In the genomic region with DNA sequence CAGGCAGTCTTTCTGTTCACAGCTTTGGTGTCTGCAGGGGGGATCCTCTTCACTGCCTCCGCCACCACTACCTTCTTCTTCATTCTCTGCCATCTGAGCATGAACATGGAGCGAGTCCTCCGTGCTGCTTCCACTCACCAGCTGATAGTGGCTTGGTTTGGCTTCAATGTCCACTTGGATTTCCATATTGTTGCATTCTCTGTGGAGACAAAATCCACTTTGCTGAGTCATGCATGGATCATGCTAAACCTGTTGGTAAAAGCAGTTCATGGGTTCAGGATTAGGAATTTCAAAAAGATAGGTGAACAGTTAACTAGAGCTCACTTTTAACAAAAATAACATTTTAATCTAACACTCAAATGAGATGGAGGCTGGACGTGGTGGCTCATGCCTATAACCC, we compare ENCODE assay signal across 25 cellular contexts. TPM values are rescaled to one million over a fixed set of nuclear protein-coding genes. Genes with fewer than 3 reads are reported as not detected.
A peak's percentile ranks its signal among the peaks of the same experiment; 100 is the strongest.
DNase-seq lines count a peak whose midpoint lies in the region; ATAC-seq and TF ChIP-seq lines count a peak whose summit lies in the region.
"Had no signal": no experiment of that assay in that cellular context is flagged by ENCODE, and none has a peak within 500 bp of the region (broad histone marks: within the 10 kb centered on the region; RNA-seq: fewer than 3 reads in every experiment).

No MANE protein-coding gene starts in this region.

- no peak overlapping the region for H3K4me3 Mint-ChIP-seq in MCF 10A (ENCODE audit: unreplicated experiment)
- H3K4me3 Mint-ChIP-seq in WTC11 = no peak overlapping the region
- H3K4me3 Mint-ChIP-seq: activated B cell treated with CpG ODN at 0.5 μM for 24 hours, CD14-positive monocyte had no signal

- no peak overlapping the region for H3K9ac ChIP-seq in trophoblast cell (ENCODE audit: low read length)
- H3K9ac ChIP-seq: GM23248 had no signal

- CTCF ChIA-PET in MCF 10A (lab: Yijun Ruan, JAX) (interaction anchor here (0.9 to 11.2 kb wide), 6 partner anchors 70 to 149 kb away, joined by 3 to 140 read pairs (median 6); no protein-coding TSS in a partner anchor), WTC11 (lab: Charles Lee) (interaction anchor here (0.6 to 1.1 kb wide), 3 partner anchors 88 to 149 kb away, joined by 3 to 5 read pairs (median 4); no protein-coding TSS in a partner anchor)

- peaks cover 4% of the 10 kb centered on the region for H3K79me1 ChIP-seq in trophoblast cell (ENCODE audit: low read length)

- POLR2A ChIA-PET in MCF 10A (lab: Yijun Ruan, JAX) (interaction anchor here (1.3 to 3.0 kb wide), 2 partner anchors 11 to 44 kb away, joined by 3 to 10 read pairs; no protein-coding TSS in a partner anchor), WTC11 (lab: Charles Lee) (no interaction called here)

- no peak for ATAC-seq in WTC11
- ATAC-seq: GM12878, lower lobe of right lung had no signal

- no peaks in the 10 kb centered on the region for H3K27me3 Mint-ChIP-seq in MCF 10A (ENCODE audit: insufficient read depth, unreplicated experiment)
- H3K27me3 Mint-ChIP-seq in WTC11 (ENCODE audit: low read depth) = no peaks in the 10 kb centered on the region
- H3K27me3 Mint-ChIP-seq: activated B cell treated with CpG ODN at 0.5 μM for 24 hours had no signal

- H2BK120ac ChIP-seq in trophoblast cell (ENCODE audit: insufficient read depth, low read length, poor library complexity) = no peak overlapping the region

- DNase-seq in MCF 10A (ENCODE audit: unreplicated experiment) (no peak), breast epithelium (ENCODE audit: low spot score in 2 of 2) (no peak), WTC11 (ENCODE audit: low spot score) (no peak), epithelial cell of prostate (ENCODE audit: low read depth, low spot score) (no peak), trophoblast cell (no peak), inferior parietal cortex (ENCODE audit: extremely low spot score) (no peak), NCI-H524 treated with DMSO at 0.1 percent for 48 hours (lab: John Stamatoyannopoulos, UW) (no peak), NCI-H2081 (lab: John Stamatoyannopoulos, UW) (no peak)
- DNase-seq: activated B cell treated with CpG ODN at 0.5 μM for 24 hours; activated CD8-positive, alpha-beta memory T cell treated with anti-CD3 and anti-CD28 coated beads for 24 hours; adrenal gland; GM23248; KG1; lower lobe of right lung; NCI-H187 treated with DMSO at 0.1 percent for 48 hours; occipital lobe; PC-9; retina; T-helper 9 cell had no signal

- no peaks in the 10 kb centered on the region for H3K27me3 ChIP-seq in breast epithelium
- no peaks in the 10 kb centered on the region for H3K27me3 ChIP-seq in trophoblast cell (ENCODE audit: insufficient read depth, low read length)
- H3K27me3 ChIP-seq: adrenal gland, suprapubic skin had no signal

- H2AFZ ChIP-seq in trophoblast cell (ENCODE audit: insufficient read depth, low read length, poor library complexity) = no peak overlapping the region
- H2AFZ ChIP-seq: GM23248, PC-9 had no signal

- no peak overlapping the region for H2AK5ac ChIP-seq in trophoblast cell (ENCODE audit: low read length)

- no peak overlapping the region for H3K4me3 ChIP-seq in breast epithelium
- H3K4me3 ChIP-seq in trophoblast cell (ENCODE audit: low read depth, low read length) = no peak overlapping the region
- H3K4me3 ChIP-seq: adrenal gland, GM12878, GM23248, lower lobe of right lung, PC-9, suprapubic skin had no signal

- H3K9me3 Mint-ChIP-seq in MCF 10A (ENCODE audit: unreplicated experiment) (no peaks in the 10 kb centered on the region), WTC11 (no peaks in the 10 kb centered on the region)
- H3K9me3 Mint-ChIP-seq: activated B cell treated with CpG ODN at 0.5 μM for 24 hours had no signal

- no TSS peak for BruUV-seq in MCF 10A (replicated peaks; lab: Mats Ljungman, UMichigan)

- no peak for TF ChIP-seq POLR2A in breast epithelium (IDR thresholded peaks at IDR 0.05)

- H3K4ac ChIP-seq in trophoblast cell (ENCODE audit: low read depth, low read length) = no peak overlapping the region

- H3K23ac ChIP-seq in trophoblast cell (ENCODE audit: low read length) = no peak overlapping the region

- H3K4me1 ChIP-seq in breast epithelium (peaks cover 0 to 5% of the 10 kb centered on the region in 2 donors), trophoblast cell (ENCODE audit: control insufficient read depth in 1 of 2, insufficient read depth in 2 of 2, low read length in 2 of 2) (peaks cover 2 to 4% of the 10 kb centered on the region in 2 experiments)

- no peak overlapping the region for H3K4me2 ChIP-seq in trophoblast cell (ENCODE audit: low read length)
- H3K4me2 ChIP-seq: PC-9 had no signal

- intact Hi-C loops in MCF 10A (cut with micrococcal nuclease) = no loop called here
- intact Hi-C loops in breast epithelium (cut with DNase I; ENCODE audit: low total_unique reads) = loop anchor here (10.0 kb wide), 1 partner anchor 158 kb away; no protein-coding TSS in a partner anchor

- peak overlapping the region; percentile 23 for H3K27ac Mint-ChIP-seq in MCF 10A (ENCODE audit: low read depth, unreplicated experiment)
- H3K27ac Mint-ChIP-seq in WTC11 = peak overlapping the region; percentile 63; the same call in 1 of the 2 replicates
- H3K27ac Mint-ChIP-seq: activated B cell treated with CpG ODN at 0.5 μM for 24 hours had no signal

- peaks cover 1% of the 10 kb centered on the region for H3K36me3 ChIP-seq in breast epithelium
- peaks cover 20 to 32% of the 10 kb centered on the region in 2 experiments for H3K36me3 ChIP-seq in trophoblast cell (ENCODE audit: control insufficient read depth in 1 of 2, insufficient read depth in 2 of 2, low read length in 2 of 2)

- H4K91ac ChIP-seq in trophoblast cell (ENCODE audit: low read depth, low read length) = no peak overlapping the region

- H3K36me3 Mint-ChIP-seq in MCF 10A (ENCODE audit: insufficient read depth, unreplicated experiment) (peaks cover 63% of the 10 kb centered on the region), WTC11 (peaks cover 13% of the 10 kb centered on the region)

- H3K14ac ChIP-seq in trophoblast cell (ENCODE audit: low read length) = no peak overlapping the region

- no peak overlapping the region for H4K8ac ChIP-seq in trophoblast cell (ENCODE audit: low read depth, low read length)

- H3K4me1 Mint-ChIP-seq in MCF 10A (ENCODE audit: insufficient read depth, unreplicated experiment) = peaks cover 18% of the 10 kb centered on the region
- peaks cover 7% of the 10 kb centered on the region for H3K4me1 Mint-ChIP-seq in WTC11

- H2BK12ac ChIP-seq in trophoblast cell (ENCODE audit: low read length) = no peak overlapping the region

- H3K27ac ChIP-seq in breast epithelium (no peak overlapping the region), epithelial cell of prostate (peak overlapping the region; percentile 3), trophoblast cell (ENCODE audit: low read depth, low read length) (no peak overlapping the region)
- H3K27ac ChIP-seq: adrenal gland, GM23248, lower lobe of right lung, PC-9, suprapubic skin had no signal

- TF ChIP-seq CTCF in MCF 10A (IDR thresholded peaks at IDR 0.05; ENCODE audit: unreplicated experiment) = no peak
- no peak for TF ChIP-seq CTCF in breast epithelium (IDR thresholded peaks at IDR 0.05)
- no peak for TF ChIP-seq CTCF in WTC11 (IDR thresholded peaks at IDR 0.05)

- no CpG with 5 or more reads among the region's 4 CpGs for WGBS in trophoblast cell (ENCODE audit: extremely low coverage, insufficient coverage, insufficient read length)

- H3K9me3 ChIP-seq in breast epithelium (no peaks in the 10 kb centered on the region), trophoblast cell (ENCODE audit: insufficient read depth, low read depth, low read length) (no peaks in the 10 kb centered on the region)
- H3K9me3 ChIP-seq: adrenal gland, lower lobe of right lung, suprapubic skin had no signal

- H4K12ac ChIP-seq in trophoblast cell (ENCODE audit: low read depth, low read length) = no peak overlapping the region

- no peaks in the 10 kb centered on the region for H3K79me2 ChIP-seq in trophoblast cell (ENCODE audit: control insufficient read depth, insufficient read depth, low read length, poor library complexity)

- H3K18ac ChIP-seq in trophoblast cell (ENCODE audit: low read length) = no peak overlapping the region

- no peak overlapping the region for H2BK5ac ChIP-seq in trophoblast cell (ENCODE audit: low read depth, low read length, poor library complexity)

TF ChIP-seq in WTC11, 78 proteins besides CTCF, POLR2A, EP300 and RAD21 (continues in another document):
- TF ChIP-seq, protein P1, sequence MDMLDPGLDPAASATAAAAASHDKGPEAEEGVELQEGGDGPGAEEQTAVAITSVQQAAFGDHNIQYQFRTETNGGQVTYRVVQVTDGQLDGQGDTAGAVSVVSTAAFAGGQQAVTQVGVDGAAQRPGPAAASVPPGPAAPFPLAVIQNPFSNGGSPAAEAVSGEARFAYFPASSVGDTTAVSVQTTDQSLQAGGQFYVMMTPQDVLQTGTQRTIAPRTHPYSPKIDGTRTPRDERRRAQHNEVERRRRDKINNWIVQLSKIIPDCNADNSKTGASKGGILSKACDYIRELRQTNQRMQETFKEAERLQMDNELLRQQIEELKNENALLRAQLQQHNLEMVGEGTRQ (CRISPR knock-in tag; IDR thresholded peaks at IDR 0.05) = no peak
- TF ChIP-seq RELA (CRISPR knock-in tag; IDR thresholded peaks at IDR 0.05; ENCODE audit: borderline replicate concordance) = no peak
- TF ChIP-seq, protein P2, sequence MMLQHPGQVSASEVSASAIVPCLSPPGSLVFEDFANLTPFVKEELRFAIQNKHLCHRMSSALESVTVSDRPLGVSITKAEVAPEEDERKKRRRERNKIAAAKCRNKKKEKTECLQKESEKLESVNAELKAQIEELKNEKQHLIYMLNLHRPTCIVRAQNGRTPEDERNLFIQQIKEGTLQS (CRISPR knock-in tag; conservative IDR thresholded peaks at IDR 0.05) = no peak
- TF ChIP-seq, protein P3, sequence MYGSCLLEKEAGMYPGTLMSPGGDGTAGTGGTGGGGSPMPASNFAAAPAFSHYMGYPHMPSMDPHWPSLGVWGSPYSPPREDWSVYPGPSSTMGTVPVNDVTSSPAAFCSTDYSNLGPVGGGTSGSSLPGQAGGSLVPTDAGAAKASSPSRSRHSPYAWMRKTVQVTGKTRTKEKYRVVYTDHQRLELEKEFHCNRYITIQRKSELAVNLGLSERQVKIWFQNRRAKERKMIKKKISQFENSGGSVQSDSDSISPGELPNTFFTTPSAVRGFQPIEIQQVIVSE (CRISPR knock-in tag; IDR thresholded peaks at IDR 0.05; ENCODE audit: borderline replicate concordance) = no peak

RNA-seq across cellular contexts. Expression of a gene that starts 27.5 kb away (rescaled TPM):
- 38.0 and 41.3 TPM in 2 replicates for total RNA-seq in MCF 10A (2022)
- total RNA-seq in breast epithelium = 10 to 100 TPM; 15.7 to 22.5 (median 16.7) TPM
- total RNA-seq in WTC11 (2021) = 14.8 to 21.9 TPM (median 15.4 TPM) in 3 replicates
- polyA plus RNA-seq in trophoblast cell (2013) = 14.7 and 14.9 TPM in 2 replicates

RNA-seq across cellular contexts. Expression of a gene that starts 35.9 kb away (rescaled TPM):
- total RNA-seq in MCF 10A (2022) (6.2 and 12.1 TPM in 2 replicates), breast epithelium (100 to 1,000 TPM in 1 of 3 donors, 10 to 100 TPM in 2; 26.9 to 109 (median 94.8) TPM), WTC11 (2021) (20.7 to 29.0 TPM (median 24.9 TPM) in 3 replicates)
- 172 and 195 TPM in 2 replicates for polyA plus RNA-seq in trophoblast cell (2013)
- polyA plus RNA-seq: CD14-positive monocyte had no signal

RNA-seq across cellular contexts. Expression of a gene that starts 50.8 kb away (rescaled TPM):
- total RNA-seq in MCF 10A (2022) = not detected in 2 replicates
- total RNA-seq in breast epithelium = 1 to 10 TPM in 1 of 3 donors, not detected in 2; 2.0 TPM
- 1.5 to 2.2 TPM (median 1.9 TPM) in 3 replicates for total RNA-seq in WTC11 (2021)
- polyA plus RNA-seq in trophoblast cell (2013) = 0.83 and 1.4 TPM in 2 replicates
- total RNA-seq: activated B cell treated with CpG ODN at 0.5 μM for 24 hours, dermis microvascular lymphatic vessel endothelial cell, fibroblast of villous mesenchyme, GM12878, GM23248, lower lobe of right lung, PC-9, SK-MEL-5, suprapubic skin had no signal
- polyA plus RNA-seq: CD14-positive monocyte, GM23248 had no signal
